15 cellular contexts compared by ENCODE assay signal in the genomic region with DNA sequence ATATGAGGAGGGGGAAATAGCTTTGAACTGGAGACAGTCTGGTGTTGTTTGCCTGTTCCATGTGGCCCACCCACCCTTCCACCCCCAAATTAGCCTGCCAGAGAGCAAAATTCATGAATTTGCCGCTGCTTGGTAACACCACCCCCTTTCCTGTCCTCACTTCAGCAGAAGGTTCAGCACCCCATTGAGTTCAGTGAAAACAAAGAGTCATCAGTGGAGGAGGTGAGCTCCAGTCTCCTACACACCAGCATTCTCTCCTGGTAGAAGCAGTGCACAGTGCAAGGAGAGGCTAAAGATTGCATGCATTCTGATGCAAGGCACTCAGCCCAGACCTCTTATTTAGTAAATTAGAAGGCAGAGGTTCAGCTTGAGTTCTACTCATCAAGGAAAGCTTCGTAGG.
"Had no signal": no experiment of that assay in that cellular context is flagged by ENCODE, and none has a peak within 500 bp of the region (broad histone marks: within the 10 kb centered on the region; RNA-seq: fewer than 3 reads in every experiment).

No MANE protein-coding gene starts in this region.

- H3K27me3 ChIP-seq: heart left ventricle, tibial nerve, vagina had no signal

- H3K36me3 ChIP-seq: tibial nerve, vagina had no signal

- H3K4me1 ChIP-seq: foreskin keratinocyte, tibial nerve, vagina had no signal

- ATAC-seq: activated naive CD8-positive, alpha-beta T cell treated with anti-CD3 and anti-CD28 coated beads, Interleukin-2, amount 50 U/mL, for 24 hours; esophagus mucosa; foreskin keratinocyte; heart left ventricle; right cardiac atrium; stimulated activated memory B cell treated with anti-CD40 and anti-IgM and Interleukin-4, amounts not matched to agents 10 μg/mL and 1 μg/mL and 100 μg/mL, for 72 hours; T-helper 17 cell had no signal

- H3K9me3 ChIP-seq: heart left ventricle, tibial nerve, vagina had no signal

- H3K27me3 Mint-ChIP-seq: stimulated activated memory B cell treated with anti-CD40 and anti-IgM and Interleukin-4, amounts not matched to agents 10 μg/mL and 1 μg/mL and 100 μg/mL, for 72 hours had no signal

- H3K4me1 Mint-ChIP-seq: activated CD4-positive, alpha-beta T cell treated with anti-CD3 and anti-CD28 coated beads, Interleukin-2, amount 10 ng/mL, durations not matched to agents 24 days and 14 days; activated naive CD8-positive, alpha-beta T cell treated with anti-CD3 and anti-CD28 coated beads, Interleukin-2, amount 50 U/mL, for 24 hours; neural crest cell; T-helper 17 cell had no signal

- H3K27ac Mint-ChIP-seq: activated B cell treated with CpG ODN at 0.5 μM for 24 hours; activated CD4-positive, alpha-beta T cell treated with anti-CD3 and anti-CD28 coated beads, Interleukin-2, amount 10 ng/mL, durations not matched to agents 24 days and 14 days; activated naive CD8-positive, alpha-beta T cell treated with anti-CD3 and anti-CD28 coated beads, Interleukin-2, amount 50 U/mL, for 24 hours; stimulated activated memory B cell treated with anti-CD40 and anti-IgM and Interleukin-4, amounts not matched to agents 10 μg/mL and 1 μg/mL and 100 μg/mL, for 72 hours; T-helper 17 cell had no signal

- H3K4me3 ChIP-seq: heart left ventricle, tibial nerve, vagina had no signal

- DNase-seq: activated B cell treated with CpG ODN at 0.5 μM for 24 hours; activated CD4-positive, alpha-beta T cell treated with anti-CD3 and anti-CD28 coated beads, Interleukin-2, amount 10 ng/mL, durations not matched to agents 24 days and 14 days; activated naive CD4-positive, alpha-beta T cell treated with Interleukin-2 at 50 U/mL for 16 hours; activated naive CD8-positive, alpha-beta T cell treated with anti-CD3 and anti-CD28 coated beads, Interleukin-2, amount 50 U/mL, for 24 hours; dermis blood vessel endothelial cell; foreskin keratinocyte; heart left ventricle; kidney; right cardiac atrium; T-helper 17 cell had no signal

- H3K9me3 Mint-ChIP-seq: activated B cell treated with CpG ODN at 0.5 μM for 24 hours; activated CD4-positive, alpha-beta T cell treated with anti-CD3 and anti-CD28 coated beads, Interleukin-2, amount 10 ng/mL, durations not matched to agents 24 days and 14 days; activated naive CD8-positive, alpha-beta T cell treated with anti-CD3 and anti-CD28 coated beads, Interleukin-2, amount 50 U/mL, for 24 hours; neural crest cell; stimulated activated memory B cell treated with anti-CD40 and anti-IgM and Interleukin-4, amounts not matched to agents 10 μg/mL and 1 μg/mL and 100 μg/mL, for 72 hours had no signal

- H3K27ac ChIP-seq: foreskin keratinocyte, heart left ventricle, tibial nerve, vagina had no signal

- H3K4me3 Mint-ChIP-seq: activated B cell treated with CpG ODN at 0.5 μM for 24 hours; activated CD4-positive, alpha-beta T cell treated with anti-CD3 and anti-CD28 coated beads, Interleukin-2, amount 10 ng/mL, durations not matched to agents 24 days and 14 days; activated naive CD8-positive, alpha-beta T cell treated with anti-CD3 and anti-CD28 coated beads, Interleukin-2, amount 50 U/mL, for 24 hours; neural crest cell; stimulated activated memory B cell treated with anti-CD40 and anti-IgM and Interleukin-4, amounts not matched to agents 10 μg/mL and 1 μg/mL and 100 μg/mL, for 72 hours; T-helper 17 cell had no signal

- H3K36me3 Mint-ChIP-seq: stimulated activated memory B cell treated with anti-CD40 and anti-IgM and Interleukin-4, amounts not matched to agents 10 μg/mL and 1 μg/mL and 100 μg/mL, for 72 hours had no signal
